Comparison of ENCODE assay signal across 12 cellular contexts in the genomic region with DNA sequence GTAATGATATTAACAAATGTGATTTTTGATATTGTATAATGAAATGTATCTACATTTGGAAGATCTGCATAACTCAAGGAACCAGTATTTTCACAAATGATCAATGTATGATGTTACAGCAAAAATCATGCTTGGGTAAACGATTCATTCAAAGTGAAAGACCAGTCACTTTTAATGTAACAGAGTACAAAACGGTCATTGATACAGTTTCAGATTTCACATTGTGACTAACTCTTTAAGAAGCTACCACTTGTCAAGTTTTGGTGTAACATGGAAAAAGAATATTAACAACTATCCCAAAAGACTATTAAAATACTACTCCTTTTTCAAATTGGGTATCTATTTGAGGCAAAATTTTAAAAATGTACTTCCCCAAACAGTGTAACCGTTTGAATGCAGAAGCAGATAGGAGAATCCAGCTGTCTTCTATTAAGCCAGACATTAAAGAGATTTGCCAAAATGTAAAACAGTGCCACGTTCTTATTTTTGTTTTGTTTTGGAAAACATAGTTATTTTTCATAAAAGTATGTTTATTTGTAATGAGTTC. TPM values are rescaled to one million over a fixed set of nuclear protein-coding genes. Genes with fewer than 3 reads are reported as not detected.
DNase-seq lines count a peak whose midpoint lies in the region; ATAC-seq and TF ChIP-seq lines count a peak whose summit lies in the region.
"Had no signal": no experiment of that assay in that cellular context is flagged by ENCODE, and none has a peak within 500 bp of the region (broad histone marks: within the 10 kb centered on the region; RNA-seq: fewer than 3 reads in every experiment).

No MANE protein-coding gene starts in this region.

- CTCF ChIA-PET in Panc1 (lab: Charles Lee): interaction anchor here (0.8 to 3.6 kb wide), 3 partner anchors 10 to 81 kb away, joined by 3 to 26 read pairs (median 4); no protein-coding TSS in a partner anchor

- H3K27me3 Mint-ChIP-seq in natural killer cell treated with Interleukin-12 subunit alpha and Interleukin-12 subunit beta and Interleukin-15 and Interleukin-18, amount 100 ng/mL, for 72 hours: no peaks in the 10 kb centered on the region
- no peaks in the 10 kb centered on the region for H3K27me3 Mint-ChIP-seq in natural killer cell (ENCODE audit: low read depth in 2 of 2)

- intact Hi-C loops in natural killer cell (cut with micrococcal nuclease) (loop anchor here (2.0 kb wide), 1 partner anchor 31 kb away; the partner anchor contains the start of gene AKAP13), Panc1 (cut with micrococcal nuclease; ENCODE audit: unreplicated experiment) (loop anchor here (2.0 kb wide), 1 partner anchor 81 kb away; no protein-coding TSS in a partner anchor), esophagus squamous epithelium (cut with DNase I) (no loop called here)

- in situ Hi-C loops in Panc1 (cut with HindIII; ENCODE audit: low pct_unique_long_range_greater_than_20kb, low sequenced_read_pairs): no loop called here

- H3K27me3 ChIP-seq in Panc1 (ENCODE audit: control insufficient read depth, insufficient read depth, low read length) (no peaks in the 10 kb centered on the region), esophagus squamous epithelium (no peaks in the 10 kb centered on the region)
- H3K27me3 ChIP-seq: stomach had no signal

- H3K27ac Mint-ChIP-seq in natural killer cell treated with Interleukin-12 subunit alpha and Interleukin-12 subunit beta and Interleukin-15 and Interleukin-18, amount 100 ng/mL, for 72 hours: peak overlapping the region in 1 of 2 donors; percentile 34
- no peak overlapping the region for H3K27ac Mint-ChIP-seq in natural killer cell

- no peaks in the 10 kb centered on the region for H3K9me3 ChIP-seq in Panc1 (ENCODE audit: control insufficient read depth, insufficient read depth, low read depth, low read length)
- no peaks in the 10 kb centered on the region for H3K9me3 ChIP-seq in esophagus squamous epithelium
- H3K9me3 ChIP-seq: stomach had no signal

- H3K4me3 ChIP-seq in Panc1 (ENCODE audit: low read depth in 2 of 2, low read length in 2 of 2) (peak overlapping the region in 1 of 2 experiments; percentile 1; a peak in 1 of 4 replicates), esophagus squamous epithelium (no peak overlapping the region)
- H3K4me3 ChIP-seq: skin epidermis, stomach had no signal

- H3K4me1 Mint-ChIP-seq in natural killer cell treated with Interleukin-12 subunit alpha and Interleukin-12 subunit beta and Interleukin-15 and Interleukin-18, amount 100 ng/mL, for 72 hours (ENCODE audit: low read depth in 2 of 2): peaks cover 42 to 70% of the 10 kb centered on the region in 2 donors
- peaks cover 39 to 44% of the 10 kb centered on the region in 2 donors for H3K4me1 Mint-ChIP-seq in natural killer cell

- H3K27ac ChIP-seq in Panc1 (ENCODE audit: low read length) (peak overlapping the region; percentile 95), esophagus squamous epithelium (peak overlapping the region in 3 of 4 donors; percentile 1 to 71 (median 68))

- POLR2A ChIA-PET in Panc1 (lab: Charles Lee): interaction anchor here (0.6 kb wide), 1 partner anchor 82 kb away, joined by 3 read pairs; no protein-coding TSS in a partner anchor

- no TSS peak for BruUV-seq in Panc1 (replicated peaks; lab: Mats Ljungman, UMichigan)

- H3K4me1 ChIP-seq in Panc1 (ENCODE audit: control insufficient read depth, insufficient read depth, low read length): peaks cover 72% of the 10 kb centered on the region
- H3K4me1 ChIP-seq in esophagus squamous epithelium: peaks cover 21 to 81% (median 28%) of the 10 kb centered on the region in 3 donors

- peaks cover 7% of the 10 kb centered on the region for H3K36me3 Mint-ChIP-seq in natural killer cell treated with Interleukin-12 subunit alpha and Interleukin-12 subunit beta and Interleukin-15 and Interleukin-18, amount 100 ng/mL, for 72 hours
- no peaks in the 10 kb centered on the region for H3K36me3 Mint-ChIP-seq in natural killer cell

- H3K4me3 Mint-ChIP-seq in natural killer cell treated with Interleukin-12 subunit alpha and Interleukin-12 subunit beta and Interleukin-15 and Interleukin-18, amount 100 ng/mL, for 72 hours: peak overlapping the region; percentile 36
- no peak overlapping the region for H3K4me3 Mint-ChIP-seq in natural killer cell

- TF ChIP-seq POLR2A in esophagus squamous epithelium (IDR thresholded peaks at IDR 0.05): no peak

- peaks cover 2% of the 10 kb centered on the region for H3K9me3 Mint-ChIP-seq in natural killer cell treated with Interleukin-12 subunit alpha and Interleukin-12 subunit beta and Interleukin-15 and Interleukin-18, amount 100 ng/mL, for 72 hours
- no peaks in the 10 kb centered on the region for H3K9me3 Mint-ChIP-seq in natural killer cell

- DNase-seq in natural killer cell treated with Interleukin-12 subunit alpha and Interleukin-12 subunit beta and Interleukin-15 and Interleukin-18, amount 100 ng/mL, for 72 hours (ENCODE audit: low spot score): no peak
- DNase-seq in natural killer cell (no peak), Panc1 (ENCODE audit: low read depth, low spot score) (no peak), esophagus squamous epithelium (lab: John Stamatoyannopoulos, UW) (no peak), inferior parietal cortex (ENCODE audit: extremely low spot score) (no peak)
- no peak for DNase-seq in NK-92 treated with Interleukin-12 subunit alpha and Interleukin-12 subunit beta, amount 100 ng/mL, for 24 hours (lab: John Stamatoyannopoulos, UW)
- DNase-seq in stimulated activated naive CD4-positive, alpha-beta T cell (lab: John Stamatoyannopoulos, UW): no peak
- DNase-seq: activated gamma-delta T cell treated with Interleukin-2 at 50 U/mL for 16 hours, Caco-2, stomach had no signal

- ATAC-seq in natural killer cell treated with Interleukin-12 subunit alpha and Interleukin-12 subunit beta and Interleukin-15 and Interleukin-18, amount 100 ng/mL, for 72 hours: no peak
- no peak for ATAC-seq in natural killer cell
- no peak for ATAC-seq in Panc1
- no peak for ATAC-seq in HG03097 (IDR thresholded peaks at IDR 0.05; ENCODE audit: low FRiP score, unreplicated experiment)

- H3K36me3 ChIP-seq in Panc1 (ENCODE audit: control insufficient read depth, insufficient read depth, low read length): no peaks in the 10 kb centered on the region
- H3K36me3 ChIP-seq in esophagus squamous epithelium: no peaks in the 10 kb centered on the region
- H3K36me3 ChIP-seq: stomach had no signal

- TF ChIP-seq CTCF in natural killer cell (IDR thresholded peaks at IDR 0.05): no peak
- TF ChIP-seq CTCF in Panc1 (IDR thresholded peaks at IDR 0.05): no peak
- no peak for TF ChIP-seq CTCF in esophagus squamous epithelium (IDR thresholded peaks at IDR 0.05)

- 30% methylated on average over 4 of the region's 4 CpGs for WGBS in esophagus squamous epithelium, 2 donors

RNA-seq across cellular contexts. Expression of gene AKAP13, which starts 31.7 kb away (rescaled TPM):
- 100 to 1,000 TPM; 142 to 176 TPM for total RNA-seq in natural killer cell treated with Interleukin-12 subunit alpha and Interleukin-12 subunit beta and Interleukin-15 and Interleukin-18, amount 100 ng/mL, for 72 hours
- total RNA-seq in natural killer cell: 100 to 1,000 TPM; 573 to 661 (median 647) TPM
- 94.2 TPM for total RNA-seq in Panc1 (2021; ENCODE audit: unreplicated experiment)
- 45.1 TPM for polyA plus RNA-seq in Panc1 (2012; ENCODE audit: insufficient read length)
- total RNA-seq in esophagus squamous epithelium: 100 to 1,000 TPM in 1 of 4 donors, 10 to 100 TPM in 3; 57.3 to 178 (median 81.5) TPM
